Comparison of ENCODE assay signal across 8 cellular contexts in the genomic region with DNA sequence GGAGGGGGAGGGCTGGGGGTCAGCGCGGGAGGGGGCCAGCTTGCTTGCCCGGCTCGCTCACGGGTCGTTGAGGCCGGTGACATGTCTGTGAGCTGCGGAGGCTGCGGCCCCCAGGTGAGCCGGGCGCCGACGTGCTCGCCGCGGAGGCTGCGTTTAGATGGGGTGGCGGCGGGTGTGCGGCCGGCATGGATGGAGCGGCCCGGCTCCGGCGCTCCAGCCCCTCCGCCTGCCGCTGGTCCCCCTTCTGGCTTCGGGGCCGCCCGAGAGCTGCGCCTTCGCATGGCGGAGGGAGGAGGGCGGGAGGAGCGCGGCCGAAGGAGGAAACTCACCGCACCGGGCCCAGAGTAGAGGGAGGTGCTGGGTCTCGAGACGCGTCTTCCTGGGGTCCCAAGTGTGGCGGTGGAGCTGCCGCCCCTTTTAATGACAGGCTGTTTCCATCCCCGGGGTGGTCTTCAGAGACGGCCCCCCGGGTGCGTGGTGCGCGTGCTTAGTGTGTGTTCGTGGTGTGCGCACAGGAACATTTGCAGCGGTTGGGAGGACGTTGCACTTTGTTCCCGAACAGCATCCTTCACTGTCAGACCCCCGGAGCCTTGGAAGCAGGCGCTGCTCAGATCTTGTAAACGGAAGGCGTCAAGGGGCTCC. TPM values are rescaled to one million over a fixed set of nuclear protein-coding genes. Genes with fewer than 3 reads are reported as not detected.
DNase-seq lines count a peak whose midpoint lies in the region; ATAC-seq and TF ChIP-seq lines count a peak whose summit lies in the region.

A gene with protein sequence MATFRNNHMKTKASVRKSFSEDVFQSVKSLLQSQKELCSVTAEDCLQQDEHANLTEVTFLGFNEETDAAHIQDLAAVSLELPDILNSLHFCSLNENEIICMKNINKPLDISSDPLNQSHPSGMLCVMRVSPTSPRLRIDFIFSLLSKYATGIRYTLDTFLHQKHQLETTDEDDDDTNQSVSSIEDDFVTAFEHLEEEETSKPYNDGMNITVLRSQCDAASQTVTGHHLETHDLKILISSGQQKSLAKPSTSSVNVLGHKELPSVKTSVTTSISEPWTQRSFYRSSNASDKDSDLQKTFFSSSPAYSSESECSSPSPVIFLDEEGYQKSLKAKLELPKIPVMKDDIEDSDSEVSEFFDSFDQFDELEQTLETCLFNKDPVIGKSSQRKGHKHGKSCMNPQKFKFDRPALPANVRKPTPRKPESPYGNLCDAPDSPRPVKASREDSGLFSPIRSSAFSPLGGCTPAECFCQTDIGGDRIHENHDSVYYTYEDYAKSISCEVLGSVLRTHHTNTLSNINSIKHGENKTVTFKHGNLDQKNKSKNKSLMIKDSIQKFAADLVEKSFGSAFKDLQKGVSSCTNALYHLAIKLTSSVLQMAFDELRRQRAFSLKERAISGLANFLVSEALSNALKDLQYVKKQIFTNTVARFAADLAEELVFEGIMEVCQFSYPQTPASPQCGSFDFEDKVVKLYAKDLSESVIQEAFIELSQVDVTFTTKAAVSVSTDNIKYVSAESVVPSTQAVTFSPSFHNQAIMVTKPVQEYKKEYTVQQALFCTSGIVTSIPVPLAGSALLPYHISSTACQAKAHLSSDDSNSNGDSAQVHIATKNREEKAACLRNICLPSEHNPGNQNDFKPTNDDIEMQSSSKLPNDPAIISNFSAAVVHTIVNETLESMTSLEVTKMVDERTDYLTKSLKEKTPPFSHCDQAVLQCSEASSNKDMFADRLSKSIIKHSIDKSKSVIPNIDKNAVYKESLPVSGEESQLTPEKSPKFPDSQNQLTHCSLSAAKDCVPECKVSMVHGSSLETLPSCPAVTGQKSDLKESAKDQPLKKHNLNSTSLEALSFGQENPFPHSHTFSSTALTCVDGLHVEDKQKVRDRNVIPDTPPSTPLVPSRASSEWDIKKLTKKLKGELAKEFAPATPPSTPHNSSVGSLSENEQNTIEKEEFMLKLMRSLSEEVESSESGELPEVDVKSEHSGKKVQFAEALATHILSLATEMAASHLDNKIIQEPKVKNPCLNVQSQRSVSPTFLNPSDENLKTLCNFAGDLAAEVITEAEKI (N-terminal part only) (plus strand): TSS at position 38 of the 642 bp plus-strand sequence. CDS start 14,197 bp downstream, outside the sequence.

- H3K4me1 Mint-ChIP-seq in activated T-cell treated with anti-CD3 and anti-CD28 coated beads, Interleukin-2, amount 50 U/mL, for 24 hours (ENCODE audit: low read depth), result peaks cover 55% of the 10 kb centered on the region
- H3K4me1 Mint-ChIP-seq in naive thymus-derived CD4-positive, alpha-beta T cell, result peaks cover 16 to 58% (median 50%) of the 10 kb centered on the region in 7 donors

- H3K4me3 ChIP-seq in esophagus squamous epithelium, result peak within 1 kb of the TSS; percentile 87 to 97 (median 94)
- H3K4me3 ChIP-seq in naive thymus-derived CD4-positive, alpha-beta T cell (ENCODE audit: low read length), result peak within 1 kb of the TSS; percentile 84

- H3K27ac Mint-ChIP-seq in activated T-cell treated with anti-CD3 and anti-CD28 coated beads, Interleukin-2, amount 50 U/mL, for 24 hours, result peak within 1 kb of the TSS; percentile 98
- H3K27ac Mint-ChIP-seq in naive thymus-derived CD4-positive, alpha-beta T cell, result peak within 1 kb of the TSS; percentile 88 to 98 (median 96)

- H3K36me3 ChIP-seq in esophagus squamous epithelium, result no peaks in the 10 kb centered on the region
- H3K36me3 ChIP-seq in naive thymus-derived CD4-positive, alpha-beta T cell (ENCODE audit: control insufficient read depth in 2 of 3, insufficient read depth in 3 of 3, low read length in 3 of 3), result peaks cover 0 to 4% (median 0%) of the 10 kb centered on the region in 3 experiments

- H3K36me3 Mint-ChIP-seq in activated T-cell treated with anti-CD3 and anti-CD28 coated beads, Interleukin-2, amount 50 U/mL, for 24 hours (ENCODE audit: low read depth), result peaks cover 41% of the 10 kb centered on the region
- H3K36me3 Mint-ChIP-seq in naive thymus-derived CD4-positive, alpha-beta T cell, result peaks cover 0 to 14% (median 0%) of the 10 kb centered on the region in 5 donors

- H3K27me3 ChIP-seq in esophagus squamous epithelium, result no peaks in the 10 kb centered on the region
- H3K27me3 ChIP-seq in naive thymus-derived CD4-positive, alpha-beta T cell (ENCODE audit: control insufficient read depth in 2 of 2, insufficient read depth in 2 of 2, low read length in 2 of 2), result no peaks in the 10 kb centered on the region

- intact Hi-C loops in esophagus squamous epithelium (cut with DNase I), result no loop called here
- intact Hi-C loops in naive thymus-derived CD4-positive, alpha-beta T cell (cut with micrococcal nuclease), result loop anchor here (1.0 to 10.0 kb wide), 12 partner anchors 83 to 1873 kb away; a partner anchor contains a TSS

- ATAC-seq in HG02943 (IDR thresholded peaks at IDR 0.05; ENCODE audit: low read depth, unreplicated experiment), result peak; percentile 20
- ATAC-seq in naive thymus-derived CD4-positive, alpha-beta T cell, result peak; percentile 40
- peak; percentile 45 for ATAC-seq in stimulated activated naive CD8-positive, alpha-beta T cell treated with anti-CD3 and anti-CD28 coated beads, Interleukin-15, Interleukin-2, amounts not matched to agents 100 U/mL and 50 U/mL, for 24 hours

- H3K27me3 Mint-ChIP-seq in activated T-cell treated with anti-CD3 and anti-CD28 coated beads, Interleukin-2, amount 50 U/mL, for 24 hours, result no peaks in the 10 kb centered on the region
- H3K27me3 Mint-ChIP-seq in naive thymus-derived CD4-positive, alpha-beta T cell, result peaks cover 0 to 5% (median 0%) of the 10 kb centered on the region in 5 donors

- no peaks in the 10 kb centered on the region for H3K9me3 ChIP-seq in esophagus squamous epithelium
- no peaks in the 10 kb centered on the region for H3K9me3 ChIP-seq in naive thymus-derived CD4-positive, alpha-beta T cell (ENCODE audit: control insufficient read depth in 2 of 3, low read length in 3 of 3)

- H3K27ac ChIP-seq in esophagus squamous epithelium, result peak within 1 kb of the TSS; percentile 86 to 97 (median 92)
- peak within 1 kb of the TSS; percentile 93 for H3K27ac ChIP-seq in naive thymus-derived CD4-positive, alpha-beta T cell (ENCODE audit: low read depth, low read length)

- POLR2A ChIA-PET in naive thymus-derived CD4-positive, alpha-beta T cell (lab: Charles Lee), result interaction anchor here (0.6 to 2.7 kb wide), 9 partner anchors 11 to 312 kb away, joined by 3 to 11 read pairs (median 4); a partner anchor contains a TSS

- CTCF ChIA-PET in naive thymus-derived CD4-positive, alpha-beta T cell (lab: Charles Lee), result interaction anchor here (0.8 kb wide), 1 partner anchor 32 kb away, joined by 5 read pairs; no protein-coding TSS in a partner anchor

- TF ChIP-seq POLR2A in esophagus squamous epithelium (IDR thresholded peaks at IDR 0.05), result peak in 1 of 4 donors; percentile 50

- peaks cover 6% of the 10 kb centered on the region for H3K9me3 Mint-ChIP-seq in activated T-cell treated with anti-CD3 and anti-CD28 coated beads, Interleukin-2, amount 50 U/mL, for 24 hours
- H3K9me3 Mint-ChIP-seq in naive thymus-derived CD4-positive, alpha-beta T cell, result peaks cover 0 to 4% (median 0%) of the 10 kb centered on the region in 11 donors

- no peak for TF ChIP-seq CTCF in esophagus squamous epithelium (IDR thresholded peaks at IDR 0.05)

- peak within 1 kb of the TSS; percentile 99 for H3K4me3 Mint-ChIP-seq in activated T-cell treated with anti-CD3 and anti-CD28 coated beads, Interleukin-2, amount 50 U/mL, for 24 hours
- peak within 1 kb of the TSS in 9 of 10 donors; percentile 84 to 98 (median 97) for H3K4me3 Mint-ChIP-seq in naive thymus-derived CD4-positive, alpha-beta T cell

- 0 to 7% methylated on average over 2 to 5 of the region's 59 CpGs for WGBS in esophagus squamous epithelium, 2 donors

- DNase-seq in SKM-1 treated with dmso at 0.1 percent for 144 hours (lab: John Stamatoyannopoulos, UW; ENCODE audit: unreplicated experiment), result peak; percentile 30
- DNase-seq in SKM-1 (lab: John Stamatoyannopoulos, UW; ENCODE audit: unreplicated experiment), result no peak
- DNase-seq in NCI-H748 treated with DMSO at 0.1 percent for 48 hours (lab: John Stamatoyannopoulos, UW), result peak; percentile 34
- peak; percentile 78 for DNase-seq in activated T-cell treated with anti-CD3 and anti-CD28 coated beads, Interleukin-2, amount 50 U/mL, for 24 hours
- no peak for DNase-seq in esophagus squamous epithelium (lab: John Stamatoyannopoulos, UW)
- peak in 6 of 9 donors; percentile 30 to 68 (median 46) for DNase-seq in naive thymus-derived CD4-positive, alpha-beta T cell
- DNase-seq in stimulated activated naive CD8-positive, alpha-beta T cell treated with anti-CD3 and anti-CD28 coated beads, Interleukin-15, Interleukin-2, amounts not matched to agents 100 U/mL and 50 U/mL, for 24 hours, result peak; percentile 67

- H3K4me1 ChIP-seq in esophagus squamous epithelium, result peaks cover 11 to 50% (median 18%) of the 10 kb centered on the region in 3 donors
- H3K4me1 ChIP-seq in naive thymus-derived CD4-positive, alpha-beta T cell (ENCODE audit: control insufficient read depth in 2 of 2, insufficient read depth in 2 of 2, low read length in 2 of 2), result peaks cover 21 to 22% of the 10 kb centered on the region in 2 donors

RNA-seq across cellular contexts. Expression of the gene that starts here (rescaled TPM):
- 10 to 100 TPM; 13.3 to 24.0 (median 17.7) TPM for total RNA-seq in esophagus squamous epithelium
- total RNA-seq in naive thymus-derived CD4-positive, alpha-beta T cell, result 10 to 100 TPM; 23.2 to 42.1 (median 33.2) TPM
- polyA plus RNA-seq in naive thymus-derived CD4-positive, alpha-beta T cell, result 1 to 10 TPM; 2.6 to 3.2 TPM

Comparison
In these comparisons a context has a peak if more than half of its experiments do, and no peak if none do; other contexts are left out.
1. DNase-seq: peak in SKM-1 treated with dmso at 0.1 percent for 144 hours (single experiment), NCI-H748 treated with DMSO at 0.1 percent for 48 hours (single experiment), activated T-cell treated with anti-CD3 and anti-CD28 coated beads, Interleukin-2, amount 50 U/mL, for 24 hours (single experiment), naive thymus-derived CD4-positive, alpha-beta T cell (6 of 9) and stimulated activated naive CD8-positive, alpha-beta T cell treated with anti-CD3 and anti-CD28 coated beads, Interleukin-15, Interleukin-2, amounts not matched to agents 100 U/mL and 50 U/mL, for 24 hours (single experiment); none in SKM-1 (single experiment) and esophagus squamous epithelium (single experiment).
2. Peak in every context shown above with its lines, with median percentiles within 50 percentile points of each other: ATAC-seq.